In genomic region chr6:95099410-95099809, GRCh38 we compare ENCODE assay signal across 30 cellular contexts.
"Had no signal": no experiment of that assay in that cellular context is flagged by ENCODE, and none has a peak within 500 bp of the region (broad histone marks: within the 10 kb centered on the region; RNA-seq: fewer than 3 reads in every experiment).

No MANE protein-coding gene starts in this region.

- ATAC-seq: activated naive CD4-positive, alpha-beta T cell treated with anti-CD3 and anti-CD28 coated beads, Interleukin-2, amount 50 U/mL, for 72 hours; activated naive CD8-positive, alpha-beta T cell treated with anti-CD3 and anti-CD28 coated beads, Interleukin-2, amount 50 U/mL, for 24 hours; activated T-cell treated with anti-CD3 and anti-CD28 coated beads, Interleukin-2, amount 50 U/mL, for 4 hours; Panc1; Right ventricle myocardium inferior; T-cell had no signal

- H3K36me3 ChIP-seq: MG63 had no signal

- H3K27ac ChIP-seq: SK-N-MC had no signal

- DNase-seq: activated B cell treated with CpG ODN at 0.5 μM for 24 hours; activated CD4-positive, alpha-beta memory T cell treated with anti-CD3 and anti-CD28 coated beads for 36 hours; activated CD4-positive, alpha-beta T cell treated with anti-CD3 and anti-CD28 coated beads, Interleukin-2, amount 10 ng/mL, durations not matched to agents 7 days and 5 days; activated CD8-positive, alpha-beta memory T cell treated with anti-CD3 and anti-CD28 coated beads for 24 hours; activated effector memory CD4-positive, alpha-beta T cell treated with anti-CD3 and anti-CD28 coated beads, Interleukin-2, amount 50 U/mL, for 16 hours; activated naive CD4-positive, alpha-beta T cell treated with Interleukin-2 at 50 U/mL for 16 hours; activated naive CD8-positive, alpha-beta T cell treated with anti-CD3 and anti-CD28 coated beads, Interleukin-2, amount 50 U/mL, for 24 hours; activated T-cell treated with anti-CD3 and anti-CD28 coated beads, Interleukin-2, amount 50 U/mL, for 4 hours; amygdala; MG63; NCI-H1105; NCI-H1436; NCI-H1694 treated with DMSO at 0.1 percent for 48 hours; NCI-H2029 treated with DMSO at 0.1 percent for 48 hours; NCI-H345; NCI-H510A; NCI-H526 treated with DMSO at 0.1 percent for 48 hours; NCI-H82; NK-92 treated with Interleukin-12 subunit alpha and Interleukin-12 subunit beta, amount 100 ng/mL, for 24 hours; OCI-M1; RPMI8226; T-cell; T-helper 2 cell; T1000 had no signal

- FAIRE-seq: astrocyte, TTC549 had no signal

- H3K27me3 ChIP-seq: MG63 had no signal

- H3K4me3 ChIP-seq: MG63, SK-N-MC had no signal
